Comparison of ENCODE assay signal across 1 cellular context in the genomic region with DNA sequence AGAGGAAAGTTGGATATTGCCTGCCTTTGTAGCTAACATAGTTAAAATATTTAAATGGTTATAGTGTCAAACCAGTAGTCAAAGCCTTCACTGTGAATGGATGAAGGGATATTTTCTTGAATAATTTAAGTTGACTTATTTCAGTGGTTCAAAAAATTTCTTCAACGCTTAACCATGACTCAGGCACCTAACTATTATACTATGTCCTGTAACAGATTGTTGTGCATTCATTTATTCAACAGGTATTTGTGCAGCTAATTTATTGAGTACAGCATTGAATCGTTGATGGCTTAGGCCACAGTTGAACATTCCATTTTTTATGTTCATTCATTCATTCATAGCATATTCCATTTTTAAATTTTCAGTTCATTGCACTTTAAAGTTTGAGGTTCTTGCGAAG.
TF ChIP-seq lines count a peak whose summit lies in the region.

No MANE protein-coding gene starts in this region.

TF ChIP-seq in A549, 52 proteins besides CTCF, POLR2A, EP300 and RAD21:
- TF ChIP-seq NPAS2 (CRISPR knock-in tag; IDR thresholded peaks at IDR 0.05; ENCODE audit: borderline replicate concordance) (no peak), MAFK (IDR thresholded peaks at IDR 0.05; ENCODE audit: partially characterized antibody) (no peak), JUN (IDR thresholded peaks at IDR 0.05) (peak in 1 of 2 experiments; percentile 31; a peak in 1 of 5 replicates)
